In the genomic region with DNA sequence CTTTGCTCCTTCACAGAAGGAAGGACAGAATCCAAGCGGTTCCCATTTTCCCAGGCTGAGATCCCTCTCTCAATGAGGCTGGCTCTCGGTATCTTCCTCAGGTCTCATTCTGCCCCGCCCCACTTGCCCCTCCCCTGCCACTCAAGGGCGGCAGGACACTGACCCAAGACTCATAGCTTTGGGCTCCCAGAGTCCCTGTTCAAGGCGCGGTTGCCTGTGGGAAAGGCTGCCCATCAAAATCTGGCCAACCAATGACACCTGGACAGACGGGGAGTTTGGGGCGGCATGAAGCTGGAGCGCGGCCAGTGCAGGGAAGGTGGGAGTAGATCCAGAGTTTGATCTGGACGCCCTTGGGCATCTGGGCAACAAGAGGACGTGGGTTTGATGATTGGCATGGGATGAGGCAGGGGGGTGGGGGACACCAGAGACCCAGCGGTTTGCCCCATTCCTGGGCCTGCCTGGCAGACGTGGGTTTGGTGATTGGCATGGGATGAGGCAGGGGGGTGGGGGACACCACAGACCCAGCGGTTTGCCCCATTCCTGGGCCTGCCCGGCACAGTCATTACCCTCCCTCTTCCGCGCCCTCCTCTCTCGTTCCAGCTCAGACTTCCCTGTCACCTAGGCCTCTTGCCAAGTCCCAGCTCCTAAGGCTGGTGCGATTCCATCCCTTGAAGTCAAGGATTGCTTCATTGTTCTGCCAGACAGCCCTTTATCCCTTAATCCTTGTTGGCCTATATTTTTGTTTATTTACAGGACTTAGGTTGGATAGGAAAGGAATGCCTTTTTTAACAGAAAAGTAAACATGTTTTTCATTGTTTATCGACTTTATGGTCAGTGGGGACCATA, we compare ENCODE assay signal across 8 cellular contexts.
A peak's percentile ranks its signal among the peaks of the same experiment; 100 is the strongest.
DNase-seq lines count a peak whose midpoint lies in the region; TF ChIP-seq lines count a peak whose summit lies in the region.

No MANE protein-coding gene starts in this region.

- DNase-seq in DMS 273 (lab: John Stamatoyannopoulos, UW; ENCODE audit: unreplicated experiment) (peak; percentile 77), NCI-H446 treated with DMSO at 0.1 percent for 48 hours (lab: John Stamatoyannopoulos, UW) (peak; percentile 44), dorsolateral prefrontal cortex (peak in 3 of 10 donors; percentile 34 to 51 (median 41)), mesendoderm (peak; percentile 83), uterus (peak; percentile 74 to 83), NCI-H146 treated with DMSO at 0.1 percent for 48 hours (lab: John Stamatoyannopoulos, UW; ENCODE audit: unreplicated experiment) (no peak), COR-L47 (lab: John Stamatoyannopoulos, UW) (no peak), NCI-H1436 (lab: John Stamatoyannopoulos, UW) (no peak)

- no peak overlapping the region for H2AK5ac ChIP-seq in mesendoderm (ENCODE audit: low read length)

- H3K4me2 ChIP-seq in mesendoderm (ENCODE audit: low read length): peak overlapping the region; percentile 64

- H3K56ac ChIP-seq in mesendoderm (ENCODE audit: low read length): peak overlapping the region; percentile 89

- no peak overlapping the region for H4K5ac ChIP-seq in mesendoderm (ENCODE audit: low read length)

- H3K27me3 ChIP-seq in dorsolateral prefrontal cortex: no peaks in the 10 kb centered on the region
- H3K27me3 ChIP-seq in mesendoderm (ENCODE audit: insufficient read depth, low read length, poor library complexity): no peaks in the 10 kb centered on the region
- no peaks in the 10 kb centered on the region for H3K27me3 ChIP-seq in uterus

- H3K9me3 ChIP-seq in uterus: no peaks in the 10 kb centered on the region

- no peak overlapping the region for H3K4ac ChIP-seq in mesendoderm (ENCODE audit: low read depth, low read length)

- H3K4me3 ChIP-seq in dorsolateral prefrontal cortex: peak overlapping the region in 43 of 59 donors; percentile 53 to 90 (median 69)
- peak overlapping the region; percentile 70 for H3K4me3 ChIP-seq in mesendoderm (ENCODE audit: low read length)
- H3K4me3 ChIP-seq in uterus: peak overlapping the region; percentile 46 to 53

- TF ChIP-seq POLR2A in uterus (IDR thresholded peaks at IDR 0.05): no peak

- peak overlapping the region; percentile 7 for H3K18ac ChIP-seq in mesendoderm (ENCODE audit: low read length)

- no CpG with 5 or more reads among the region's 21 CpGs for WGBS in mesendoderm (ENCODE audit: extremely low coverage, insufficient coverage, low lambda C conversion rate)

- H3K36me3 ChIP-seq in mesendoderm (ENCODE audit: control insufficient read depth, insufficient read depth, low read length): no peaks in the 10 kb centered on the region
- no peaks in the 10 kb centered on the region for H3K36me3 ChIP-seq in uterus

- no peak overlapping the region for H2BK5ac ChIP-seq in mesendoderm (ENCODE audit: low read length)

- no peak overlapping the region for H2BK15ac ChIP-seq in mesendoderm (replicated peaks; ENCODE audit: low read depth)

- H4K8ac ChIP-seq in mesendoderm (ENCODE audit: low read depth, low read length): no peak overlapping the region

- no peak overlapping the region for H3K23ac ChIP-seq in mesendoderm (ENCODE audit: low read length)

- H3K79me1 ChIP-seq in mesendoderm (ENCODE audit: low read length): no peaks in the 10 kb centered on the region

- peak overlapping the region; percentile 78 for H3K9ac ChIP-seq in mesendoderm (ENCODE audit: low read length)

- peak overlapping the region in 53 of 59 donors; percentile 23 to 87 (median 74) for H3K27ac ChIP-seq in dorsolateral prefrontal cortex
- peak overlapping the region; percentile 70 for H3K27ac ChIP-seq in mesendoderm (ENCODE audit: low read depth, low read length)
- peak overlapping the region; percentile 87 to 92 for H3K27ac ChIP-seq in uterus

- no peak for TF ChIP-seq CTCF in dorsolateral prefrontal cortex (IDR thresholded peaks at IDR 0.05 in 54 of 56, conservative IDR thresholded peaks at IDR 0.05 in 2 of 56; ENCODE audit: low read depth in 1 of 56, partially characterized antibody in 56 of 56)
- TF ChIP-seq CTCF in uterus (IDR thresholded peaks at IDR 0.05): no peak

- no peaks in the 10 kb centered on the region for H3K79me2 ChIP-seq in mesendoderm (ENCODE audit: control insufficient read depth, insufficient read depth, low read length)

- H2BK120ac ChIP-seq in mesendoderm (ENCODE audit: low read depth, low read length): no peak overlapping the region

- H3K4me1 ChIP-seq in mesendoderm (ENCODE audit: control insufficient read depth, low read depth, low read length) (no peaks in the 10 kb centered on the region), uterus (no peaks in the 10 kb centered on the region)

- intact Hi-C loops in dorsolateral prefrontal cortex (cut with DNase I): loop anchor here (2.0 to 10.0 kb wide), 7 partner anchors 74 to 1014 kb away; a partner anchor contains a TSS
- intact Hi-C loops in uterus (cut with DNase I; ENCODE audit: low total_unique reads): loop anchor here (5.0 to 10.0 kb wide), 2 partner anchors 181 to 1034 kb away; a partner anchor contains a TSS

Comparison
In these comparisons a context has a peak if more than half of its experiments do, and no peak if none do; other contexts are left out.
1. DNase-seq: peak in DMS 273 (single experiment), NCI-H446 treated with DMSO at 0.1 percent for 48 hours (single experiment), mesendoderm (single experiment) and uterus (2 of 2); none in NCI-H146 treated with DMSO at 0.1 percent for 48 hours (single experiment), COR-L47 (single experiment) and NCI-H1436 (single experiment).
2. Peak in every context shown above with its lines, with median percentiles within 50 percentile points of each other: H3K27ac ChIP-seq and H3K4me3 ChIP-seq.